In the genomic region with DNA sequence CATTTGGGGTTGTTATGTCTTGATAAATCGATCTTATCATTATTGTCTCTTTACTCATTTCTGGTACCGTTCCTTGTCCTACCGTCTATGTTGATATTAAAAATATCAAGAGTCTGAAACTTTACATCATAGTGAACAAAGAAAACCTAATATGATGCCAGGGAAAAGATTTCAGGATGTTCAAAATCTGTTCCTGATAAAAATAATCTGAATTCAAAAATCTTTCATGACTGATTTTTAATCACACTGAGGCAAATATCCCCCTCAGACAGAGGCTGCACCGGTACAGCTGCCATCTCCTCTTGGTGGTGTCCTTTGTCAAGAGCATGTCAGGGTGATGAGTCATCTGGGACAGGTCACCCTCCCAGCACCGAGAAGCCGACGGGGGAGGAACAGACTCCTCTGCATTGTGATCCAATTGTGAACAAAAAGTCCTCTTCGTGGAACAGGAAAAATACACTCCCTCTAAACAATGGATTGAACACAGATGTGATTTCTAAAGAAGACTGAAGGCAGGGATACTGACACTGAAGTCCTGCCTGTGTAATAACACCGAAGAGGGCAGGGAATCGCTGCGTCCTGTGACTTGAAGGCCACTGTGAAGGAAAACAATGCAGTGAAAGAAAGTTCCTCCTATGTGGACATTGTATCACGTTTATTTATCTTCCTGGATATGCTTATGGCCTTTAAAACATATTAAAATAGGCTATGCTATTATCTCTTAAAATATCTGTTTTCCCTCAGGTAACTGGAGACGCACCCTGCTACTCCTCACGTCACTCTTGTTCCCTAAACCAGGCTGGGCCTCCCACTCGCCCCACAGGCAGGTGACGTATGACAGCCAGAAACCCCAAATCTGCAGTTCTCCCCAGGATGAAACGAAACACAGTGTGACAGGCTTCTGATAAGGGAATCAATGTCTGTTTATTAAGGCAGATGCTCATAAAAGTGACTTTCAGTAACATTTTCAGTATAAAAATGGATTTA, we compare ENCODE assay signal across 1 cellular context.
A peak's percentile ranks its signal among the peaks of the same experiment; 100 is the strongest.
TF ChIP-seq lines count a peak whose summit lies in the region.

No MANE protein-coding gene starts in this region.

TF ChIP-seq in K562, 482 proteins besides CTCF, POLR2A, EP300 and RAD21 (continued from another document and continues in another):
- TF ChIP-seq, protein P1, sequence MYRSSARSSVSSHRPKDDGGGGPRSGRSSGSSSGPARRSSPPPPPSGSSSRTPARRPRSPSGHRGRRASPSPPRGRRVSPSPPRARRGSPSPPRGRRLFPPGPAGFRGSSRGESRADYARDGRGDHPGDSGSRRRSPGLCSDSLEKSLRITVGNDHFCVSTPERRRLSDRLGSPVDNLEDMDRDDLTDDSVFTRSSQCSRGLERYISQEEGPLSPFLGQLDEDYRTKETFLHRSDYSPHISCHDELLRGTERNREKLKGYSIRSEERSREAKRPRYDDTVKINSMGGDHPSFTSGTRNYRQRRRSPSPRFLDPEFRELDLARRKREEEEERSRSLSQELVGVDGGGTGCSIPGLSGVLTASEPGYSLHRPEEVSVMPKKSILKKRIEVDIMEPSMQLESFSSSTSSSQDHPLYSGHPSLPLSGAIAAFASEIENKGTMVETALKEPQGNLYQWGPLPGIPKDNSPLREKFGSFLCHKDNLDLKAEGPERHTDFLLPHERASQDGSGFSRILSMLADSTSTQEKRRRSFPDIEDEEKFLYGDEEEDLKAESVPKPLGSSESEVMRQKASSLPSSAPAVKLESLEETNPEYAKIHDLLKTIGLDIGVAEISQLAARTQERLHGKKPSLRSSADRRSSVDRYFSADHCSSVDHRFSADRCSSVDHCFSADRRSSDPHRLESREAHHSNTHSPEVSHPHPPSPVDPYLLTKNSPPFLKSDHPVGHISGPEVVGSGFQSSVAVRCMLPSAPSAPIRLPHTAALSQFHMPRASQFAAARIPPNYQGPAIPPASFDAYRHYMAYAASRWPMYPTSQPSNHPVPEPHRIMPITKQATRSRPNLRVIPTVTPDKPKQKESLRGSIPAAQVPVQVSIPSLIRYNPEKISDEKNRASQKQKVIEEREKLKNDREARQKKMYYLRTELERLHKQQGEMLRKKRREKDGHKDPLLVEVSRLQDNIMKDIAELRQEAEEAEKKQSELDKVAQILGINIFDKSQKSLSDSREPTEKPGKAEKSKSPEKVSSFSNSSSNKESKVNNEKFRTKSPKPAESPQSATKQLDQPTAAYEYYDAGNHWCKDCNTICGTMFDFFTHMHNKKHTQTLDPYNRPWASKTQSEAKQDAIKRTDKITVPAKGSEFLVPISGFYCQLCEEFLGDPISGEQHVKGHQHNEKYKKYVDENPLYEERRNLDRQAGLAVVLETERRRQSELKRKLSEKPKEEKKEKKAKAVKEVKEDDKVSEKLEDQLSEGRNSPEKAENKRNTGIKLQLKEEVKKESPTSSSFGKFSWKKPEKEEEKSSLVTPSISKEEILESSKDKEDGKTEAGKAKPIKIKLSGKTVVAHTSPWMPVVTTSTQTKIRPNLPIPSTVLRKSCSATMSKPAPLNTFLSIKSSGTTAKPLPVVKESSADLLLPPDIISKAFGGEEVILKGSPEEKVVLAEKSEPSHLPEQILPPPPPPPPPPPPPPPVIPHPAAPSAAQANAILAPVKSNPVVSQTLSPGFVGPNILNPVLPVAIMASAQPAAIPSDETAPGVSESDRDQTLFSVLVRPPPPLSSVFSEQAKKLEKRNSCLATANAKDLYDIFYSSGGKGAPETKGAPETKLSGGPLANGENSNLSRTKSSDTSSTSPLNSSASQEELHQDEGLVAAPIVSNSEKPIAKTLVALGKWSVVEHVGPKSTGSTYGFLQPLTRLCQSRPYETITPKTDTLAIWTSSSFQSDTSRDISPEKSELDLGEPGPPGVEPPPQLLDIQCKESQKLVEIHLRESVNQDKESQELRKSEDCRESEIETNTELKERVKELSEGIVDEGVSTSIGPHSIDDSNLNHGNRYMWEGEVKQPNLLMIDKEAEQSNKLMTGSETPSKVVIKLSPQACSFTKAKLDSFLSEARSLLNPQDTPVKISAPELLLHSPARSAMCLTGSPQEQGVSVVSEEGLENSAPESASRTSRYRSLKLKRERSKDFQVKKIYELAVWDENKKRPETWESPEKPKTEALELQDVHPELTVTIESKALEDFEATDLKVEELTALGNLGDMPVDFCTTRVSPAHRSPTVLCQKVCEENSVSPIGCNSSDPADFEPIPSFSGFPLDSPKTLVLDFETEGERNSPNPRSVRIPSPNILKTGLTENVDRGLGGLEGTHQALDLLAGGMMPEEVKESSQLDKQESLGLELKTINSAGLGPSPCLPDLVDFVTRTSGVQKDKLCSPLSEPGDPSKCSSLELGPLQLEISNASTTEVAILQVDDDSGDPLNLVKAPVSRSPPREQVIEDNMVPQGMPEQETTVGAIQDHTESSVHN (IDR thresholded peaks at IDR 0.05; ENCODE audit: borderline replicate concordance in 1 of 2, low read depth in 1 of 2), result no peak; a peak in 1 of 4 replicates
- TF ChIP-seq GABPB1 (CRISPR knock-in tag; IDR thresholded peaks at IDR 0.05) (no peak), RCOR1 (IDR thresholded peaks at IDR 0.05; ENCODE audit: borderline replicate concordance in 1 of 2, low read depth in 2 of 2, low read length in 2 of 2) (peak; percentile 51 to 87; a peak in 2 of 4 replicates), PTRF (tag; IDR thresholded peaks at IDR 0.05) (0 out of 2 replicates have a peak, but pooled peaks have one; percentile 38), TARDBP (IDR thresholded peaks at IDR 0.05) (0 out of 2 replicates have a peak, but pooled peaks have one; percentile 18), STAT5B (CRISPR knock-in tag; IDR thresholded peaks at IDR 0.05) (no peak), MEIS2 (IDR thresholded peaks at IDR 0.05; ENCODE audit: partially characterized antibody) (peak; percentile 90), NFYB (IDR thresholded peaks at IDR 0.05; ENCODE audit: extremely low read depth, insufficient read length) (no peak), HDAC3 (IDR thresholded peaks at IDR 0.05; ENCODE audit: borderline replicate concordance, partially characterized antibody) (peak; percentile 26), HDAC8 (tag; IDR thresholded peaks at IDR 0.05) (no peak), ZNF644 (tag; IDR thresholded peaks at IDR 0.05; ENCODE audit: low read depth) (peak; percentile 70; the same call in 1 of the 2 replicates), NFE2 (IDR thresholded peaks at IDR 0.05; ENCODE audit: low read depth) (peak; percentile 91), RHOXF2B (CRISPR knock-in tag; conservative IDR thresholded peaks at IDR 0.05) (no peak), CSDE1 (IDR thresholded peaks at IDR 0.05) (no peak), ZNF408 (CRISPR knock-in tag; IDR thresholded peaks at IDR 0.05; ENCODE audit: low read depth) (no peak), GATAD2B (IDR thresholded peaks at IDR 0.05; ENCODE audit: borderline replicate concordance) (peak; percentile 76; the same call in 1 of the 2 replicates), SMAD1 (IDR thresholded peaks at IDR 0.05; ENCODE audit: low read depth, low read length, partially characterized antibody) (no peak), ZFX (CRISPR knock-in tag; IDR thresholded peaks at IDR 0.05) (peak; percentile 47; the same call in 1 of the 2 replicates), ZNF263 (CRISPR knock-in tag; IDR thresholded peaks at IDR 0.05; ENCODE audit: borderline replicate concordance) (peak; percentile 43; the same call in 1 of the 2 replicates), ZNF316 (IDR thresholded peaks at IDR 0.05) (peak; percentile 71)
- TF ChIP-seq, protein P2, sequence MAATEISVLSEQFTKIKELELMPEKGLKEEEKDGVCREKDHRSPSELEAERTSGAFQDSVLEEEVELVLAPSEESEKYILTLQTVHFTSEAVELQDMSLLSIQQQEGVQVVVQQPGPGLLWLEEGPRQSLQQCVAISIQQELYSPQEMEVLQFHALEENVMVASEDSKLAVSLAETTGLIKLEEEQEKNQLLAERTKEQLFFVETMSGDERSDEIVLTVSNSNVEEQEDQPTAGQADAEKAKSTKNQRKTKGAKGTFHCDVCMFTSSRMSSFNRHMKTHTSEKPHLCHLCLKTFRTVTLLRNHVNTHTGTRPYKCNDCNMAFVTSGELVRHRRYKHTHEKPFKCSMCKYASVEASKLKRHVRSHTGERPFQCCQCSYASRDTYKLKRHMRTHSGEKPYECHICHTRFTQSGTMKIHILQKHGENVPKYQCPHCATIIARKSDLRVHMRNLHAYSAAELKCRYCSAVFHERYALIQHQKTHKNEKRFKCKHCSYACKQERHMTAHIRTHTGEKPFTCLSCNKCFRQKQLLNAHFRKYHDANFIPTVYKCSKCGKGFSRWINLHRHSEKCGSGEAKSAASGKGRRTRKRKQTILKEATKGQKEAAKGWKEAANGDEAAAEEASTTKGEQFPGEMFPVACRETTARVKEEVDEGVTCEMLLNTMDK (IDR thresholded peaks at IDR 0.05; ENCODE audit: borderline replicate concordance, insufficient read depth, low read depth, low read length, poor library complexity, severe bottlenecking), result peak; percentile 59
- TF ChIP-seq, protein P3, sequence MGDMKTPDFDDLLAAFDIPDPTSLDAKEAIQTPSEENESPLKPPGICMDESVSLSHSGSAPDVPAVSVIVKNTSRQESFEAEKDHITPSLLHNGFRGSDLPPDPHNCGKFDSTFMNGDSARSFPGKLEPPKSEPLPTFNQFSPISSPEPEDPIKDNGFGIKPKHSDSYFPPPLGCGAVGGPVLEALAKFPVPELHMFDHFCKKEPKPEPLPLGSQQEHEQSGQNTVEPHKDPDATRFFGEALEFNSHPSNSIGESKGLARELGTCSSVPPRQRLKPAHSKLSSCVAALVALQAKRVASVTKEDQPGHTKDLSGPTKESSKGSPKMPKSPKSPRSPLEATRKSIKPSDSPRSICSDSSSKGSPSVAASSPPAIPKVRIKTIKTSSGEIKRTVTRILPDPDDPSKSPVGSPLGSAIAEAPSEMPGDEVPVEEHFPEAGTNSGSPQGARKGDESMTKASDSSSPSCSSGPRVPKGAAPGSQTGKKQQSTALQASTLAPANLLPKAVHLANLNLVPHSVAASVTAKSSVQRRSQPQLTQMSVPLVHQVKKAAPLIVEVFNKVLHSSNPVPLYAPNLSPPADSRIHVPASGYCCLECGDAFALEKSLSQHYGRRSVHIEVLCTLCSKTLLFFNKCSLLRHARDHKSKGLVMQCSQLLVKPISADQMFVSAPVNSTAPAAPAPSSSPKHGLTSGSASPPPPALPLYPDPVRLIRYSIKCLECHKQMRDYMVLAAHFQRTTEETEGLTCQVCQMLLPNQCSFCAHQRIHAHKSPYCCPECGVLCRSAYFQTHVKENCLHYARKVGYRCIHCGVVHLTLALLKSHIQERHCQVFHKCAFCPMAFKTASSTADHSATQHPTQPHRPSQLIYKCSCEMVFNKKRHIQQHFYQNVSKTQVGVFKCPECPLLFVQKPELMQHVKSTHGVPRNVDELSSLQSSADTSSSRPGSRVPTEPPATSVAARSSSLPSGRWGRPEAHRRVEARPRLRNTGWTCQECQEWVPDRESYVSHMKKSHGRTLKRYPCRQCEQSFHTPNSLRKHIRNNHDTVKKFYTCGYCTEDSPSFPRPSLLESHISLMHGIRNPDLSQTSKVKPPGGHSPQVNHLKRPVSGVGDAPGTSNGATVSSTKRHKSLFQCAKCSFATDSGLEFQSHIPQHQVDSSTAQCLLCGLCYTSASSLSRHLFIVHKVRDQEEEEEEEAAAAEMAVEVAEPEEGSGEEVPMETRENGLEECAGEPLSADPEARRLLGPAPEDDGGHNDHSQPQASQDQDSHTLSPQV (IDR thresholded peaks at IDR 0.05), result 0 out of 2 replicates have a peak, but pooled peaks have one; percentile 29
- TF ChIP-seq, protein P4, sequence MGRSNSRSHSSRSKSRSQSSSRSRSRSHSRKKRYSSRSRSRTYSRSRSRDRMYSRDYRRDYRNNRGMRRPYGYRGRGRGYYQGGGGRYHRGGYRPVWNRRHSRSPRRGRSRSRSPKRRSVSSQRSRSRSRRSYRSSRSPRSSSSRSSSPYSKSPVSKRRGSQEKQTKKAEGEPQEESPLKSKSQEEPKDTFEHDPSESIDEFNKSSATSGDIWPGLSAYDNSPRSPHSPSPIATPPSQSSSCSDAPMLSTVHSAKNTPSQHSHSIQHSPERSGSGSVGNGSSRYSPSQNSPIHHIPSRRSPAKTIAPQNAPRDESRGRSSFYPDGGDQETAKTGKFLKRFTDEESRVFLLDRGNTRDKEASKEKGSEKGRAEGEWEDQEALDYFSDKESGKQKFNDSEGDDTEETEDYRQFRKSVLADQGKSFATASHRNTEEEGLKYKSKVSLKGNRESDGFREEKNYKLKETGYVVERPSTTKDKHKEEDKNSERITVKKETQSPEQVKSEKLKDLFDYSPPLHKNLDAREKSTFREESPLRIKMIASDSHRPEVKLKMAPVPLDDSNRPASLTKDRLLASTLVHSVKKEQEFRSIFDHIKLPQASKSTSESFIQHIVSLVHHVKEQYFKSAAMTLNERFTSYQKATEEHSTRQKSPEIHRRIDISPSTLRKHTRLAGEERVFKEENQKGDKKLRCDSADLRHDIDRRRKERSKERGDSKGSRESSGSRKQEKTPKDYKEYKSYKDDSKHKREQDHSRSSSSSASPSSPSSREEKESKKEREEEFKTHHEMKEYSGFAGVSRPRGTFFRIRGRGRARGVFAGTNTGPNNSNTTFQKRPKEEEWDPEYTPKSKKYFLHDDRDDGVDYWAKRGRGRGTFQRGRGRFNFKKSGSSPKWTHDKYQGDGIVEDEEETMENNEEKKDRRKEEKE (IDR thresholded peaks at IDR 0.05; ENCODE audit: borderline replicate concordance in 1 of 2, control insufficient read depth in 1 of 2, low read depth in 2 of 2, low read length in 1 of 2), result no peak
- TF ChIP-seq, protein P5, sequence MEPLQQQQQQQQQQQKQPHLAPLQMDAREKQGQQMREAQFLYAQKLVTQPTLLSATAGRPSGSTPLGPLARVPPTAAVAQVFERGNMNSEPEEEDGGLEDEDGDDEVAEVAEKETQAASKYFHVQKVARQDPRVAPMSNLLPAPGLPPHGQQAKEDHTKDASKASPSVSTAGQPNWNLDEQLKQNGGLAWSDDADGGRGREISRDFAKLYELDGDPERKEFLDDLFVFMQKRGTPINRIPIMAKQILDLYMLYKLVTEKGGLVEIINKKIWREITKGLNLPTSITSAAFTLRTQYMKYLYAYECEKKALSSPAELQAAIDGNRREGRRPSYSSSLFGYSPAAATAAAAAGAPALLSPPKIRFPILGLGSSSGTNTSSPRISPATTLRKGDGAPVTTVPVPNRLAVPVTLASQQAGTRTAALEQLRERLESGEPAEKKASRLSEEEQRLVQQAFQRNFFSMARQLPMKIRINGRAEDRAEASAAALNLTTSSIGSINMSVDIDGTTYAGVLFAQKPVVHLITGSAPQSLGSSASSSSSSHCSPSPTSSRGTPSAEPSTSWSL (CRISPR knock-in tag; IDR thresholded peaks at IDR 0.05; ENCODE audit: borderline replicate concordance), result no peak
- TF ChIP-seq, protein P6, sequence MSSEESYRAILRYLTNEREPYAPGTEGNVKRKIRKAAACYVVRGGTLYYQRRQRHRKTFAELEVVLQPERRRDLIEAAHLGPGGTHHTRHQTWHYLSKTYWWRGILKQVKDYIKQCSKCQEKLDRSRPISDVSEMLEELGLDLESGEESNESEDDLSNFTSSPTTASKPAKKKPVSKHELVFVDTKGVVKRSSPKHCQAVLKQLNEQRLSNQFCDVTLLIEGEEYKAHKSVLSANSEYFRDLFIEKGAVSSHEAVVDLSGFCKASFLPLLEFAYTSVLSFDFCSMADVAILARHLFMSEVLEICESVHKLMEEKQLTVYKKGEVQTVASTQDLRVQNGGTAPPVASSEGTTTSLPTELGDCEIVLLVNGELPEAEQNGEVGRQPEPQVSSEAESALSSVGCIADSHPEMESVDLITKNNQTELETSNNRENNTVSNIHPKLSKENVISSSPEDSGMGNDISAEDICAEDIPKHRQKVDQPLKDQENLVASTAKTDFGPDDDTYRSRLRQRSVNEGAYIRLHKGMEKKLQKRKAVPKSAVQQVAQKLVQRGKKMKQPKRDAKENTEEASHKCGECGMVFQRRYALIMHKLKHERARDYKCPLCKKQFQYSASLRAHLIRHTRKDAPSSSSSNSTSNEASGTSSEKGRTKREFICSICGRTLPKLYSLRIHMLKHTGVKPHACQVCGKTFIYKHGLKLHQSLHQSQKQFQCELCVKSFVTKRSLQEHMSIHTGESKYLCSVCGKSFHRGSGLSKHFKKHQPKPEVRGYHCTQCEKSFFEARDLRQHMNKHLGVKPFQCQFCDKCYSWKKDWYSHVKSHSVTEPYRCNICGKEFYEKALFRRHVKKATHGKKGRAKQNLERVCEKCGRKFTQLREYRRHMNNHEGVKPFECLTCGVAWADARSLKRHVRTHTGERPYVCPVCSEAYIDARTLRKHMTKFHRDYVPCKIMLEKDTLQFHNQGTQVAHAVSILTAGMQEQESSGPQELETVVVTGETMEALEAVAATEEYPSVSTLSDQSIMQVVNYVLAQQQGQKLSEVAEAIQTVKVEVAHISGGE (CRISPR knock-in tag; IDR thresholded peaks at IDR 0.05), result 0 out of 6 replicates have a peak, but pooled peaks of 1 of the 3 experiments have one; percentile 19
